ENCODE assay signal across 8 cellular contexts in the genomic region with DNA sequence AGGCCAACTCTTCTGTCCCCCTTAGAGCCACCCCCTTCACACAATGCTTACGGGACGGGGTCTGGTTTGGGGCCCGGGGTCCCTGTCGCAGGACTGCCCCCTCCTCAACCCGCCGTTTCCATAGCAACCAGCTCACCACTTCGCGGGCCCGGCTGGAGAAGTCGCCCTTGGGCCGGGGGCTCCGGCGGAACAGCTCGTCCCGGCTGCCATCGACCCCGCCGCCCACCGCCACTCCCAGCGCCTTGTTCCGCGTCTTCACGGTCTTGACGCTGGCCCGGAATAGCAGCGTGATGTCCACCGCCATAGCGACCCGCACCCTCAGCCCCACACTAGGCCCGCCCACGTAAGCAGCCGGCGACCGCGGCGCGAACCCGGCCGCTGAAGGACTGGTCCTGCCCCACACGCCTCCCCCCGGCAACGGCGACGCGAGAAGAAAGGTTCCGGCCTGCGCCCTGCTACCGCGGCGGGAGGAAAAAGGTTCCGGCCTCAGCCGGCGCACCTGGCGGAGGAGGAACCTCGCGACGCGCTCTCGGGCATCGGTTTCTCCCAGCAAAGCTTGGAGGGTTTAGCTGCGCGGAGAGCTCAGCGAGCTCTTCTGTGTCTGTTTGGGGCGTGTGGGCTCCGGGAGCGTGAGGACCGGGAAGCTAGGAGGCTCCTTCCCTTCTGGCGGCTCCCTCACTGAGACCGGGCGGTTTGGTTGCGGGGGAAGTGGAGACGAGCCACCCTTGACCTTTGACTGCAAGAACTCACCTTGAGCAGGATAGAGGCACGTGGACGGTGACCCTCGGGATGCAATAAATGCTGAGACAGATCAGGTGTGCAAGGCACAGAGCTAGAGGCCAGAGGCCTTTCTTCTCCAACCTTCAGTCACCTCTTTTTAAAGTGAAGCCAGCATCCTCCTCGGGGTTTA. TPM values are rescaled to one million over a fixed set of nuclear protein-coding genes. Genes with fewer than 3 reads are reported as not detected.
DNase-seq lines count a peak whose midpoint lies in the region; ATAC-seq, FAIRE-seq and TF ChIP-seq lines count a peak whose summit lies in the region.

A gene (minus strand): TSS at position 388 of the 910 bp plus-strand sequence. CDS start 84 bp downstream, at position 304.

- H3K27ac Mint-ChIP-seq in endothelial cell (ENCODE audit: unreplicated experiment) (peak within 1 kb of the TSS; percentile 98), mesothelial cell of epicardium (peak within 1 kb of the TSS; percentile 95)

- DNase-seq in Caki2 (ENCODE audit: low read depth) (peak; percentile 78), HTR-8/SVneo (ENCODE audit: insufficient read length, low spot score) (peak; percentile 72), NT2/D1 (ENCODE audit: low read depth, low spot score) (peak; percentile 85), endothelial cell (ENCODE audit: low spot score) (peak; percentile 88), mesothelial cell of epicardium (ENCODE audit: low spot score in 2 of 2, unreplicated experiment in 2 of 2) (peak; percentile 79 to 96)
- peak; percentile 88 for DNase-seq in activated CD8-positive, alpha-beta memory T cell treated with anti-CD3 and anti-CD28 coated beads, Interleukin-2, amount 50 U/mL, for 4 hours
- peak; percentile 77 to 80 for DNase-seq in stimulated activated CD8-positive, alpha-beta memory T cell treated with anti-CD3 and anti-CD28 coated beads, Interleukin-2, amount 100 ng/mL, for 1 hour (ENCODE audit: low read depth in 2 of 2)

- no peaks in the 10 kb centered on the region for H3K27me3 ChIP-seq in NT2/D1 (ENCODE audit: insufficient read depth, insufficient read length)

- H3K4me3 ChIP-seq in NT2/D1 (ENCODE audit: insufficient read length, low read depth) = peak within 1 kb of the TSS; percentile 86

- no peaks in the 10 kb centered on the region for H3K9me3 ChIP-seq in NT2/D1 (ENCODE audit: insufficient read depth, low read length)

- peaks cover 6% of the 10 kb centered on the region for H3K27me3 Mint-ChIP-seq in endothelial cell (ENCODE audit: unreplicated experiment)
- H3K27me3 Mint-ChIP-seq in mesothelial cell of epicardium (ENCODE audit: low read depth) = no peaks in the 10 kb centered on the region

- in situ Hi-C loops in Caki2 (cut with HindIII; ENCODE audit: low pct_unique_long_range_greater_than_20kb, low sequenced_read_pairs) = no loop called here

- no peak for FAIRE-seq in HTR-8/SVneo (lab: Jason Lieb, UNC)

- H3K36me3 ChIP-seq in NT2/D1 (ENCODE audit: insufficient read depth, insufficient read length, low read length) = peaks cover 15% of the 10 kb centered on the region

- peak within 1 kb of the TSS; percentile 98 for H3K4me3 Mint-ChIP-seq in endothelial cell (ENCODE audit: unreplicated experiment)
- H3K4me3 Mint-ChIP-seq in mesothelial cell of epicardium = peak within 1 kb of the TSS; percentile 93

- H3K9me3 Mint-ChIP-seq in endothelial cell (ENCODE audit: unreplicated experiment) (no peaks in the 10 kb centered on the region), mesothelial cell of epicardium (no peaks in the 10 kb centered on the region)

- TF ChIP-seq CTCF in endothelial cell (IDR thresholded peaks at IDR 0.05; ENCODE audit: unreplicated experiment) (no peak), mesothelial cell of epicardium (IDR thresholded peaks at IDR 0.05; ENCODE audit: unreplicated experiment) (no peak)

- peaks cover under 1% of the 10 kb centered on the region for H3K36me3 Mint-ChIP-seq in endothelial cell (ENCODE audit: low read depth, unreplicated experiment)
- peaks cover 7% of the 10 kb centered on the region for H3K36me3 Mint-ChIP-seq in mesothelial cell of epicardium

- ATAC-seq in GM21367 (IDR thresholded peaks at IDR 0.05; ENCODE audit: unreplicated experiment) = peak; percentile 76

- H3K4me1 Mint-ChIP-seq in endothelial cell (ENCODE audit: unreplicated experiment) = peaks cover 12% of the 10 kb centered on the region
- H3K4me1 Mint-ChIP-seq in mesothelial cell of epicardium = peaks cover 39% of the 10 kb centered on the region

- peak within 1 kb of the TSS; percentile 95 for H3K9ac ChIP-seq in NT2/D1 (ENCODE audit: insufficient read length, low read depth)

- no peaks in the 10 kb centered on the region for H3K4me1 ChIP-seq in NT2/D1 (ENCODE audit: insufficient read depth, insufficient read length)

RNA-seq across cellular contexts. Expression of the gene that starts here (rescaled TPM):
- total RNA-seq in Caki2 (2014; rRNA removed; shearing (Covaris generic); ENCODE audit: low replicate concordance) = 25.2 and 65.0 TPM in 2 replicates
- total RNA-seq in endothelial cell (ENCODE audit: unreplicated experiment) (24.0 TPM), mesothelial cell of epicardium (41.7 to 44.5 TPM (median 42.6 TPM) in 3 replicates)

Comparison
In these comparisons a context has a peak if more than half of its experiments do, and no peak if none do; other contexts are left out.
1. Peak in every context shown above with its lines: DNase-seq, ATAC-seq and H3K4me3 ChIP-seq.